ENCODE assay signal across 19 cellular contexts in genomic region chr10:17041626-17042520, GRCh38.
"Had no signal": no experiment of that assay in that cellular context is flagged by ENCODE, and none has a peak within 500 bp of the region (broad histone marks: within the 10 kb centered on the region; RNA-seq: fewer than 3 reads in every experiment).

No MANE protein-coding gene starts in this region.

- H3K27ac ChIP-seq: body of pancreas, epithelial cell of prostate, lower lobe of right lung, neutrophil, spleen, tibial artery, VCaP had no signal

- H3K36me3 ChIP-seq: lower lobe of right lung, neutrophil, spleen, tibial artery had no signal

- H3K9me3 ChIP-seq: body of pancreas, lower lobe of right lung, neutrophil, spleen, tibial artery had no signal

- H3K4me3 ChIP-seq: body of pancreas, lower lobe of right lung, spleen, tibial artery had no signal

- H3K4me1 ChIP-seq: body of pancreas, spleen had no signal

- H3K27me3 ChIP-seq: body of pancreas, neutrophil, spleen, tibial artery had no signal

- ATAC-seq: activated CD8-positive, alpha-beta T cell treated with anti-CD3 and anti-CD28 coated beads, Interleukin-2, amount 10 ng/mL, durations not matched to agents 7 days and 5 days; body of pancreas; lower lobe of right lung; right cardiac atrium; stimulated activated memory B cell treated with anti-CD40 and anti-IgM and Interleukin-4, amounts not matched to agents 10 μg/mL and 1 μg/mL and 100 μg/mL, for 72 hours had no signal

- DNase-seq: activated CD8-positive, alpha-beta memory T cell treated with anti-CD3 and anti-CD28 coated beads, Interleukin-2, amount 50 U/mL, for 48 hours; activated CD8-positive, alpha-beta T cell treated with anti-CD3 and anti-CD28 coated beads, Interleukin-2, amount 10 ng/mL, durations not matched to agents 7 days and 5 days; activated naive CD4-positive, alpha-beta T cell treated with anti-CD3 and anti-CD28 coated beads for 36 hours; body of pancreas; central memory CD4-positive, alpha-beta T cell; cortex of kidney; effector CD8-positive, alpha-beta T cell; glutamatergic neuron; lower lobe of right lung; midbrain; naive B cell; right cardiac atrium; spleen; stimulated activated CD4-positive, alpha-beta T cell treated with anti-CD3 and anti-CD28 coated beads, Interleukin-1b, Interleukin-23, amount 100 ng/mL, for 48 hours; tibial artery had no signal
